1 cellular context compared by ENCODE assay signal in the genomic region with DNA sequence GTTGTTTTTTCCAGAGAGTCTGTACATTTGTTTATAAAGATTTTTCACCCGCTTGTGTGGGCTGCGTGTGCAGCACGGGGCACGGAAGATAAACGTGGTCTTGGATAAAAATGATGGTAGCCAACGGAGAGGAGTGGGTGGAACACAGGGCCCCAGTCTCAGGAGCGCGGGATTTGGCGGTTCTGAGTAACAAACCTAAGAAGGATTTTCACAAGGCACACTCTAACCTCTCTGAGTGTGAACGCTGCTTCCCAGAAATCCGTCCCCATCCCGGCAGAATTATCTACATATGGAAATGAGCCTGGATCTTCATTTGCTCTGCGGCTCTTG.
TF ChIP-seq lines count a peak whose summit lies in the region.

No MANE protein-coding gene starts in this region.

TF ChIP-seq in GM23338, 12 proteins besides CTCF, POLR2A, EP300 and RAD21 (continued from another document):
- no peak for TF ChIP-seq ZNF462 (CRISPR knock-in tag; IDR thresholded peaks at IDR 0.05)
- TF ChIP-seq EZH2 (IDR thresholded peaks at IDR 0.05; ENCODE audit: low read depth, unreplicated experiment): no peak
- TF ChIP-seq, protein P1, sequence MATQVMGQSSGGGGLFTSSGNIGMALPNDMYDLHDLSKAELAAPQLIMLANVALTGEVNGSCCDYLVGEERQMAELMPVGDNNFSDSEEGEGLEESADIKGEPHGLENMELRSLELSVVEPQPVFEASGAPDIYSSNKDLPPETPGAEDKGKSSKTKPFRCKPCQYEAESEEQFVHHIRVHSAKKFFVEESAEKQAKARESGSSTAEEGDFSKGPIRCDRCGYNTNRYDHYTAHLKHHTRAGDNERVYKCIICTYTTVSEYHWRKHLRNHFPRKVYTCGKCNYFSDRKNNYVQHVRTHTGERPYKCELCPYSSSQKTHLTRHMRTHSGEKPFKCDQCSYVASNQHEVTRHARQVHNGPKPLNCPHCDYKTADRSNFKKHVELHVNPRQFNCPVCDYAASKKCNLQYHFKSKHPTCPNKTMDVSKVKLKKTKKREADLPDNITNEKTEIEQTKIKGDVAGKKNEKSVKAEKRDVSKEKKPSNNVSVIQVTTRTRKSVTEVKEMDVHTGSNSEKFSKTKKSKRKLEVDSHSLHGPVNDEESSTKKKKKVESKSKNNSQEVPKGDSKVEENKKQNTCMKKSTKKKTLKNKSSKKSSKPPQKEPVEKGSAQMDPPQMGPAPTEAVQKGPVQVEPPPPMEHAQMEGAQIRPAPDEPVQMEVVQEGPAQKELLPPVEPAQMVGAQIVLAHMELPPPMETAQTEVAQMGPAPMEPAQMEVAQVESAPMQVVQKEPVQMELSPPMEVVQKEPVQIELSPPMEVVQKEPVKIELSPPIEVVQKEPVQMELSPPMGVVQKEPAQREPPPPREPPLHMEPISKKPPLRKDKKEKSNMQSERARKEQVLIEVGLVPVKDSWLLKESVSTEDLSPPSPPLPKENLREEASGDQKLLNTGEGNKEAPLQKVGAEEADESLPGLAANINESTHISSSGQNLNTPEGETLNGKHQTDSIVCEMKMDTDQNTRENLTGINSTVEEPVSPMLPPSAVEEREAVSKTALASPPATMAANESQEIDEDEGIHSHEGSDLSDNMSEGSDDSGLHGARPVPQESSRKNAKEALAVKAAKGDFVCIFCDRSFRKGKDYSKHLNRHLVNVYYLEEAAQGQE (IDR thresholded peaks at IDR 0.05; ENCODE audit: unreplicated experiment): no peak
- TF ChIP-seq JUNB (IDR thresholded peaks at IDR 0.05; ENCODE audit: unreplicated experiment): no peak
- TF ChIP-seq ETS1 (IDR thresholded peaks at IDR 0.05): no peak
- no peak for TF ChIP-seq CREB1 (CRISPR knock-in tag; IDR thresholded peaks at IDR 0.05; ENCODE audit: low read depth)
- TF ChIP-seq ZNF331 (CRISPR knock-in tag; IDR thresholded peaks at IDR 0.05; ENCODE audit: low read depth): no peak
- TF ChIP-seq ZNF114 (CRISPR knock-in tag; IDR thresholded peaks at IDR 0.05): no peak
- TF ChIP-seq NANOG (IDR thresholded peaks at IDR 0.05; ENCODE audit: borderline replicate concordance): no peak
- no peak for TF ChIP-seq POLR2AphosphoS5 (IDR thresholded peaks at IDR 0.05; ENCODE audit: low read depth)
- TF ChIP-seq EZH2phosphoT487 (IDR thresholded peaks at IDR 0.05; ENCODE audit: unreplicated experiment): no peak
